Comparison of ENCODE assay signal across 29 cellular contexts in the genomic region with DNA sequence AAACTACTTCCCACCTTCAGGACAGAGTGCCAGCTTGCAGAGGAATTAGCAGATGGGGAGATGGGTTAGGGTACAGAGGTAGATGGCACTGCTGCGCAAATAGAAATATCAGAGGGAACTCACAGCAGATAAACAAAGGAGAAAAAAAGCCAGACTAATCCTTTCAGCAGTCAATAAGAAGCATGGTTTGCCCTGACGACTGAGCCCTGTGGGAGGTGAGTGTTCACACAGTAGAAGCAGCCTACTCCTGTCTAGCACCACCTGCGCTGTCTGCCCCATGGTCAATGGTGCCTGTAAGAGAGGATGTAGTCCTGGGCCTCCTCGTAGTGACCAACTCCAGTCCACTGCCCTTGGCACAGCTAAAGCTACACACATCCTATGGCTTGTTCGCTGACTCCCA.
A peak's percentile ranks its signal among the peaks of the same experiment; 100 is the strongest.
DNase-seq lines count a peak whose midpoint lies in the region; ATAC-seq, FAIRE-seq and TF ChIP-seq lines count a peak whose summit lies in the region.
"Had no signal": no experiment of that assay in that cellular context is flagged by ENCODE, and none has a peak within 500 bp of the region (broad histone marks: within the 10 kb centered on the region; RNA-seq: fewer than 3 reads in every experiment).

No MANE protein-coding gene starts in this region.

- DNase-seq in NCI-H2171 treated with DMSO at 0.1 percent for 48 hours (lab: John Stamatoyannopoulos, UW) (peak; percentile 63), NCI-H2171 (lab: John Stamatoyannopoulos, UW) (no peak), NCI-H345 (lab: John Stamatoyannopoulos, UW) (peak; percentile 58), GM12878 (ENCODE audit: low read depth, low spot score) (no peak), smooth muscle cell (lab: John Stamatoyannopoulos, UW; ENCODE audit: unreplicated experiment) (no peak), AG08395 (ENCODE audit: low spot score) (no peak)
- no peak for DNase-seq in T-helper 2 cell treated with Interferon-gamma antibody and Interleukin-4, amounts not matched to agents 5 μg/mL and 100 μg/mL, for 36 hours (ENCODE audit: low spot score)
- DNase-seq: ACHN; activated CD4-positive, CD25-positive, alpha-beta regulatory T cell; activated CD8-positive, alpha-beta T cell treated with anti-CD3 and anti-CD28 coated beads, Interleukin-2, amount 10 ng/mL, durations not matched to agents 7 days and 5 days; activated naive CD4-positive, alpha-beta T cell treated with anti-CD3 and anti-CD28 coated beads for 36 hours; activated T-cell treated with anti-CD3 and anti-CD28 coated beads, Interleukin-2, amount 50 U/mL, for 1 hour; anterior cingulate cortex; caudate nucleus; DMS79 treated with DMSO at 0.1 percent for 48 hours; effector CD4-positive, alpha-beta T cell; gastrocnemius medialis; NCI-H1930; NCI-H526 treated with DMSO at 0.1 percent for 48 hours; occipital lobe; substantia nigra; T-helper 17 cell had no signal

- H3K27ac Mint-ChIP-seq in T-helper 2 cell treated with Interferon-gamma antibody and Interleukin-4, amounts not matched to agents 5 μg/mL and 100 μg/mL, for 36 hours, result no peak overlapping the region
- H3K27ac Mint-ChIP-seq: activated CD8-positive, alpha-beta T cell treated with anti-CD3 and anti-CD28 coated beads, Interleukin-2, amount 10 ng/mL, durations not matched to agents 7 days and 5 days; activated naive CD4-positive, alpha-beta T cell treated with anti-CD3 and anti-CD28 coated beads for 36 hours; T-helper 17 cell had no signal

- RAD21 ChIA-PET in GM12878 (lab: Charles Lee; ENCODE audit: unreplicated experiment), result no interaction called here

- no peak for TF ChIP-seq EP300 in GM12878 (IDR thresholded peaks at IDR 0.05; ENCODE audit: borderline replicate concordance in 1 of 2, control insufficient read depth in 1 of 2, low read depth in 2 of 2, low read length in 2 of 2)

- H3K36me3 Mint-ChIP-seq in T-helper 2 cell treated with Interferon-gamma antibody and Interleukin-4, amounts not matched to agents 5 μg/mL and 100 μg/mL, for 36 hours (ENCODE audit: low read depth), result no peaks in the 10 kb centered on the region

- H3F3A ChIP-seq in smooth muscle cell (ENCODE audit: low read depth), result no peaks in the 10 kb centered on the region

- CTCF ChIA-PET in GM12878 (lab: Yijun Ruan, JAX), result no interaction called here

- no peak overlapping the region for H3K4me2 ChIP-seq in GM12878 (ENCODE audit: control insufficient read depth, insufficient read depth)
- H3K4me2 ChIP-seq in smooth muscle cell, result no peak overlapping the region

- no peaks in the 10 kb centered on the region for H3K27me3 Mint-ChIP-seq in T-helper 2 cell treated with Interferon-gamma antibody and Interleukin-4, amounts not matched to agents 5 μg/mL and 100 μg/mL, for 36 hours (ENCODE audit: low read depth)

- SMC1A ChIA-PET in GM12878 (lab: Charles Lee; ENCODE audit: uncharacterized antibody, unreplicated experiment), result interaction anchor here (0.8 kb wide), 1 partner anchor 994 kb away, joined by 3 read pairs; no protein-coding TSS in a partner anchor

- in situ Hi-C loops in GM12878 (cut with MboI), result no loop called here

- H3K79me2 ChIP-seq in GM12878 (ENCODE audit: control insufficient read depth, insufficient read depth, low read length) (no peaks in the 10 kb centered on the region), smooth muscle cell (ENCODE audit: low read depth) (no peaks in the 10 kb centered on the region)

- H3K9ac ChIP-seq in GM12878 (ENCODE audit: control insufficient read depth, insufficient read depth, low read length) (no peak overlapping the region), smooth muscle cell (ENCODE audit: low read depth) (no peak overlapping the region)
- H3K9ac ChIP-seq: GM23248 had no signal

- POLR2A ChIA-PET in GM12878 (lab: Charles Lee), result no interaction called here

- H3K36me3 ChIP-seq in GM12878 (ENCODE audit: control insufficient read depth in 2 of 2, insufficient read depth in 2 of 2, low read length in 1 of 2), result no peaks in the 10 kb centered on the region
- no peaks in the 10 kb centered on the region for H3K36me3 ChIP-seq in smooth muscle cell (ENCODE audit: low read depth)
- H3K36me3 ChIP-seq: gastrocnemius medialis had no signal

- H3K9me3 ChIP-seq in GM12878 (replicated peaks; ENCODE audit: control insufficient read depth, insufficient read depth, low read length), result no peaks in the 10 kb centered on the region
- no peaks in the 10 kb centered on the region for H3K9me3 ChIP-seq in smooth muscle cell (replicated peaks; ENCODE audit: low read depth)
- H3K9me3 ChIP-seq: gastrocnemius medialis had no signal

- no peak for FAIRE-seq in GM12878 (lab: Jason Lieb, UNC)
- FAIRE-seq: GM12892, urothelium cell line had no signal

- TF ChIP-seq CTCF in GM12878 (IDR thresholded peaks at IDR 0.05 in 2 of 3, conservative IDR thresholded peaks at IDR 0.05 in 1 of 3; ENCODE audit: control insufficient read depth in 2 of 3, extremely low read depth in 1 of 3, insufficient read depth in 1 of 3, low read depth in 3 of 3, low read length in 3 of 3) (no peak), smooth muscle cell (IDR thresholded peaks at IDR 0.05; ENCODE audit: borderline replicate concordance, insufficient read depth, poor library complexity, severe bottlenecking) (no peak)

- no peaks in the 10 kb centered on the region for H3K9me3 Mint-ChIP-seq in T-helper 2 cell treated with Interferon-gamma antibody and Interleukin-4, amounts not matched to agents 5 μg/mL and 100 μg/mL, for 36 hours
- H3K9me3 Mint-ChIP-seq: activated naive CD4-positive, alpha-beta T cell treated with anti-CD3 and anti-CD28 coated beads for 36 hours had no signal

- intact Hi-C loops in GM12878 (cut with micrococcal nuclease; ENCODE audit: unreplicated experiment), result no loop called here

- ATAC-seq in GM12878 (peak; percentile 27; the same call in 1 of the 3 replicates), GM19035 (IDR thresholded peaks at IDR 0.05; ENCODE audit: unreplicated experiment) (no peak)
- ATAC-seq: activated CD8-positive, alpha-beta T cell treated with anti-CD3 and anti-CD28 coated beads, Interleukin-2, amount 10 ng/mL, durations not matched to agents 7 days and 5 days; gastrocnemius medialis; Panc1; T-helper 17 cell had no signal

- H3K4me3 Mint-ChIP-seq in T-helper 2 cell treated with Interferon-gamma antibody and Interleukin-4, amounts not matched to agents 5 μg/mL and 100 μg/mL, for 36 hours, result no peak overlapping the region
- H3K4me3 Mint-ChIP-seq: activated CD8-positive, alpha-beta T cell treated with anti-CD3 and anti-CD28 coated beads, Interleukin-2, amount 10 ng/mL, durations not matched to agents 7 days and 5 days; activated naive CD4-positive, alpha-beta T cell treated with anti-CD3 and anti-CD28 coated beads for 36 hours; T-helper 17 cell had no signal

- H4K20me1 ChIP-seq in GM12878 (ENCODE audit: control insufficient read depth, insufficient read depth) (no peaks in the 10 kb centered on the region), smooth muscle cell (ENCODE audit: low read depth) (no peaks in the 10 kb centered on the region)

- no peaks in the 10 kb centered on the region for H3K4me1 Mint-ChIP-seq in T-helper 2 cell treated with Interferon-gamma antibody and Interleukin-4, amounts not matched to agents 5 μg/mL and 100 μg/mL, for 36 hours (ENCODE audit: low read depth)
- H3K4me1 Mint-ChIP-seq: T-helper 17 cell had no signal

- no peak overlapping the region for H3K4me3 ChIP-seq in GM12878
- no peak overlapping the region for H3K4me3 ChIP-seq in smooth muscle cell
- H3K4me3 ChIP-seq: gastrocnemius medialis, GM23248 had no signal

- TF ChIP-seq RAD21 in GM12878 (IDR thresholded peaks at IDR 0.05; ENCODE audit: insufficient read depth, low read depth, low read length), result no peak

- H3K27me3 ChIP-seq in GM12878 (replicated peaks in 1 of 2; ENCODE audit: control insufficient read depth in 2 of 2, insufficient read depth in 2 of 2, low read length in 1 of 2) (no peaks in the 10 kb centered on the region), smooth muscle cell (ENCODE audit: low read depth) (no peaks in the 10 kb centered on the region)
- H3K27me3 ChIP-seq: gastrocnemius medialis had no signal

- H3K27ac ChIP-seq in GM12878 (ENCODE audit: control insufficient read depth, insufficient read depth), result no peak overlapping the region
- H3K27ac ChIP-seq in smooth muscle cell (ENCODE audit: low read depth), result peak overlapping the region; percentile 76
- H3K27ac ChIP-seq: C4-2B, gastrocnemius medialis, HL-60 had no signal

- no peak for TF ChIP-seq POLR2A in GM12878 (IDR thresholded peaks at IDR 0.05; ENCODE audit: low read depth, low read length)

- H2AFZ ChIP-seq in GM12878 (ENCODE audit: control insufficient read depth, low read depth, low read length) (no peak overlapping the region), smooth muscle cell (ENCODE audit: low read depth) (no peak overlapping the region)

- WGBS in GM12878 (ENCODE audit: insufficient coverage, insufficient replicate concordance, low lambda C conversion rate, missing lambda C conversion rate), result 19% methylated on average over 5 of the region's 5 CpGs
- WGBS in smooth muscle cell (ENCODE audit: low lambda C conversion rate), result 87% methylated on average over 5 of the region's 5 CpGs

- H3K4me1 ChIP-seq in GM12878 (ENCODE audit: control insufficient read depth, insufficient read depth, low read length) (no peaks in the 10 kb centered on the region), smooth muscle cell (ENCODE audit: low read depth) (no peaks in the 10 kb centered on the region)
- H3K4me1 ChIP-seq: gastrocnemius medialis had no signal

- BruUV-seq in GM12878 (replicated peaks; lab: Mats Ljungman, UMichigan), result no TSS peak

TF ChIP-seq in GM12878, 131 proteins besides CTCF, POLR2A, EP300 and RAD21 (continues in another document):
- no peak for TF ChIP-seq MEF2A (IDR thresholded peaks at IDR 0.05; ENCODE audit: insufficient read depth, low read depth, low read length)
- TF ChIP-seq TCF3 (IDR thresholded peaks at IDR 0.05; ENCODE audit: borderline replicate concordance, insufficient read depth, low read depth, low read length), result no peak
- no peak for TF ChIP-seq POLR2AphosphoS5 (IDR thresholded peaks at IDR 0.05; ENCODE audit: low read length)
- TF ChIP-seq FOS (IDR thresholded peaks at IDR 0.05; ENCODE audit: borderline replicate concordance, extremely low read depth, insufficient read length), result no peak
- no peak for TF ChIP-seq HDGF (IDR thresholded peaks at IDR 0.05)
- TF ChIP-seq KDM1A (IDR thresholded peaks at IDR 0.05; ENCODE audit: borderline replicate concordance), result no peak
- no peak for TF ChIP-seq IKZF1 (conservative IDR thresholded peaks at IDR 0.05)
- TF ChIP-seq NR2F1 (conservative IDR thresholded peaks at IDR 0.05), result no peak

Comparison
In these comparisons a context has a peak if more than half of its experiments do, and no peak if none do; other contexts are left out.
1. DNase-seq: peak in NCI-H2171 treated with DMSO at 0.1 percent for 48 hours (single experiment) and NCI-H345 (single experiment); none in NCI-H2171 (single experiment), GM12878 (single experiment), smooth muscle cell (single experiment), T-helper 2 cell treated with Interferon-gamma antibody and Interleukin-4, amounts not matched to agents 5 μg/mL and 100 μg/mL, for 36 hours (single experiment) and AG08395 (single experiment).